In the genomic region with DNA sequence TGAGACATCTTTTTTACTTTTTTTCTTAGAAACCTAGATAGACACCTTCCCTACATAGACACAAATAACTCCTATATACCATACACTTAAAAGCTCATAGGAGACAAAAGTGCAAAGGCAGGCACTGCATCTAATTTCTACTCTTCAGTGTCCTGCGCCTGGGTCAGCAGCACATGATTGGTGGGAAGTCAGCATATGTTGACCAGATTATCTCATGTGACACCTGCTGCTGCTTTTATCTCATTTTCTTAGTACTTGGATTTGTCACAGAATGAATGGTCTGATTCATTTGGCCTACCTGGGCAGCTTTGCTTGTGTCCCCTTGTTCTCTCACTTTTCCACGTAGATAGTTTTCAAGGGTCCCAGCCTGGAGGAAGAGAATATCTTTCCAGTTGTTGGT, we compare ENCODE assay signal across 26 cellular contexts. TPM values are rescaled to one million over a fixed set of nuclear protein-coding genes. Genes with fewer than 3 reads are reported as not detected.
"Had no signal": no experiment of that assay in that cellular context is flagged by ENCODE, and none has a peak within 500 bp of the region (broad histone marks: within the 10 kb centered on the region; RNA-seq: fewer than 3 reads in every experiment).

No MANE protein-coding gene starts in this region.

- H3K9me3 ChIP-seq: ascending aorta, breast epithelium, SJCRH30 had no signal

- DNase-seq: activated CD4-positive, alpha-beta T cell treated with anti-CD3 and anti-CD28 coated beads for 36 hours; activated CD4-positive, alpha-beta T cell treated with anti-CD3 and anti-CD28 coated beads, Interleukin-2, amount 10 ng/mL, durations not matched to agents 7 days and 5 days; activated CD4-positive, alpha-beta T cell treated with anti-CD3 and anti-CD28 coated beads, Interleukin-2, amount 50 U/mL, for 48 hours; activated CD8-positive, alpha-beta T cell treated with anti-CD3 and anti-CD28 coated beads, Interleukin-2, amount 10 ng/mL, durations not matched to agents 7 days and 5 days; activated gamma-delta T cell; activated naive CD4-positive, alpha-beta T cell treated with Interleukin-2 at 50 U/mL for 16 hours; activated naive CD8-positive, alpha-beta T cell treated with anti-CD3 and anti-CD28 coated beads, Interleukin-2, amount 10 ng/mL, durations not matched to agents 7 days and 5 days; activated T-cell treated with anti-CD3 and anti-CD28 coated beads, Interleukin-2, amount 50 U/mL, for 24 hours; amygdala; NCI-H1092 treated with DMSO at 0.1 percent for 48 hours; NCI-H1417 treated with DMSO at 0.1 percent for 48 hours; NCI-H1694 treated with DMSO at 0.1 percent for 48 hours; NCI-H2029; NCI-H774; SJCRH30; T1000 had no signal

- ATAC-seq: activated CD4-positive, alpha-beta T cell treated with anti-CD3 and anti-CD28 coated beads for 36 hours; activated CD4-positive, CD25-positive, alpha-beta regulatory T cell treated with anti-CD3 and anti-CD28 coated beads, Interleukin-2, amount 50 U/mL, for 24 hours; activated CD8-positive, alpha-beta T cell treated with anti-CD3 and anti-CD28 coated beads, Interleukin-2, amount 10 ng/mL, durations not matched to agents 7 days and 5 days; K562; Panc1; WTC11 had no signal

- H3K36me3 ChIP-seq: ascending aorta, breast epithelium, SJCRH30 had no signal

- H3K4me3 ChIP-seq: ascending aorta, breast epithelium, K562, SJCRH30, SK-N-MC had no signal

- FAIRE-seq: K562 had no signal

- H3K27ac ChIP-seq: ascending aorta, breast epithelium, SJCRH30, SK-N-MC had no signal

- H3K27me3 ChIP-seq: ascending aorta, breast epithelium, SJCRH30 had no signal

- H3K4me1 ChIP-seq: ascending aorta, breast epithelium, SJCRH30 had no signal

RNA-seq across cellular contexts. Expression of a gene that starts 24.9 kb away (rescaled TPM):
- total RNA-seq: activated CD4-positive, alpha-beta T cell treated with anti-CD3 and anti-CD28 coated beads for 36 hours; activated CD4-positive, alpha-beta T cell treated with anti-CD3 and anti-CD28 coated beads, Interleukin-2, amount 10 ng/mL, durations not matched to agents 7 days and 5 days; activated CD8-positive, alpha-beta T cell treated with anti-CD3 and anti-CD28 coated beads, Interleukin-2, amount 10 ng/mL, durations not matched to agents 7 days and 5 days; activated naive CD8-positive, alpha-beta T cell treated with anti-CD3 and anti-CD28 coated beads, Interleukin-2, amount 10 ng/mL, durations not matched to agents 7 days and 5 days; activated T-helper 2 cell treated with anti-CD3 and anti-CD28 coated beads, Interferon-gamma antibody, Interleukin-2, Interleukin-4, amounts not matched to agents 10 μg/mL and 5 μg/mL and 100 μg/mL, durations not matched to agents 14 hours and 24 hours and 36 hours; T-helper 1 cell treated with Interleukin-12 subunit alpha and Interleukin-12 subunit beta and Interleukin-4 antibody, amounts not matched to agents 30 ng/mL and 1 ng/mL, for 36 hours; T-helper 2 cell treated with Interferon-gamma antibody and Interleukin-4, amounts not matched to agents 100 ng/mL and 5 ng/mL, for 36 hours had no signal
